Comparison of ENCODE assay signal across 8 cellular contexts in genomic region chr18:21111351-21112139, GRCh38. TPM values are rescaled to one million over a fixed set of nuclear protein-coding genes. Genes with fewer than 3 reads are reported as not detected.
A peak's percentile ranks its signal among the peaks of the same experiment; 100 is the strongest.
DNase-seq lines count a peak whose midpoint lies in the region; ATAC-seq and TF ChIP-seq lines count a peak whose summit lies in the region.

Gene ROCK1, minus strand, starts transcription at chr18:21111813. Its CDS starts 903 bp downstream, at chr18:21110910.

- intact Hi-C loops in spleen (cut with DNase I; ENCODE audit: low total_unique reads): no loop called here

- H3K4me3 ChIP-seq in spleen: peak within 1 kb of the TSS; percentile 85 to 97 (median 92)

- no peaks in the 10 kb centered on the region for H3K36me3 ChIP-seq in spleen

- TF ChIP-seq CTCF in spleen (IDR thresholded peaks at IDR 0.05 in 8 of 11, conservative IDR thresholded peaks at IDR 0.05 in 3 of 11): peak in 4 of 11 experiments; percentile 6 to 27 (median 21)

- peaks cover 28 to 54% (median 41%) of the 10 kb centered on the region in 6 donors for H3K4me1 ChIP-seq in spleen

- H3K9me3 ChIP-seq in spleen: no peaks in the 10 kb centered on the region

- ATAC-seq in GM19043 (IDR thresholded peaks at IDR 0.05; ENCODE audit: low read depth, unreplicated experiment): peak; percentile 86
- peak; percentile 91 for ATAC-seq in HG03354 (IDR thresholded peaks at IDR 0.05; ENCODE audit: poor library complexity, severe bottlenecking, unreplicated experiment)

- H3K27ac ChIP-seq in spleen: peak within 1 kb of the TSS; percentile 96 to 100 (median 99)

- H3K27me3 ChIP-seq in spleen (replicated peaks in 1 of 7): no peaks in the 10 kb centered on the region

- peak in 2 of 3 donors; percentile 23 to 78 for TF ChIP-seq POLR2A in spleen (IDR thresholded peaks at IDR 0.05)

- DNase-seq in AG20443 (ENCODE audit: low spot score) (peak; percentile 99), NCI-H446 (lab: John Stamatoyannopoulos, UW) (peak; percentile 81 to 94), inferior parietal cortex (ENCODE audit: extremely low spot score) (peak; percentile 89), spleen (peak; percentile 100)
- peak; percentile 97 for DNase-seq in activated CD4-positive, CD25-positive, alpha-beta regulatory T cell treated with anti-CD3 and anti-CD28 coated beads, Interleukin-2, amount 50 U/mL, for 16 hours (ENCODE audit: low read depth, low spot score)
- peak; percentile 96 for DNase-seq in central memory CD4-positive, alpha-beta T cell

- WGBS in spleen, 5 donors: 0 to 1% (median 0%) methylated on average over 54 to 80 of the region's 80 CpGs

RNA-seq across cellular contexts. Expression of gene ROCK1, which starts in this region (rescaled TPM):
- total RNA-seq in spleen: 100 to 1,000 TPM in 2 of 7 donors, 10 to 100 TPM in 5; 62.7 to 111 (median 88.3) TPM
- polyA plus RNA-seq in spleen: 10 to 100 TPM in 1 of 3 donors, 1 to 10 TPM in 2; 8.9 to 14.7 (median 9.1) TPM

Comparison
In these comparisons a context has a peak if more than half of its experiments do, and no peak if none do; other contexts are left out.
1. Peak in every context shown above with its lines: DNase-seq, ATAC-seq, H3K4me3 ChIP-seq and H3K27ac ChIP-seq.